ENCODE assay signal across 21 cellular contexts in genomic region chr7:69622014-69622818, GRCh38. TPM values are rescaled to one million over a fixed set of nuclear protein-coding genes. Genes with fewer than 3 reads are reported as not detected.
DNase-seq lines count a peak whose midpoint lies in the region; ATAC-seq, FAIRE-seq and TF ChIP-seq lines count a peak whose summit lies in the region.
"Had no signal": no experiment of that assay in that cellular context is flagged by ENCODE, and none has a peak within 500 bp of the region (broad histone marks: within the 10 kb centered on the region; RNA-seq: fewer than 3 reads in every experiment).

No MANE protein-coding gene starts in this region.

- peaks cover 5% of the 10 kb centered on the region for H3K27me3 Mint-ChIP-seq in nephron progenitor cell (ENCODE audit: low read depth, poor library complexity)

- peaks cover 100% of the 10 kb centered on the region for H3K79me2 ChIP-seq in DOHH2 (ENCODE audit: control insufficient read depth, low read length)
- peaks cover 4% of the 10 kb centered on the region for H3K79me2 ChIP-seq in GM12878 (ENCODE audit: control insufficient read depth, insufficient read depth, low read length)

- no peaks in the 10 kb centered on the region for H3K9me2 ChIP-seq in DOHH2 (replicated peaks; ENCODE audit: control insufficient read depth, low read length)

- TF ChIP-seq POLR2A in GM12878 (IDR thresholded peaks at IDR 0.05; ENCODE audit: low read depth, low read length): no peak

- H3K27ac ChIP-seq in DOHH2 (ENCODE audit: low read depth, low read length) (no peak overlapping the region), GM12878 (ENCODE audit: control insufficient read depth, insufficient read depth) (no peak overlapping the region)
- H3K27ac ChIP-seq: A549, PC-9, SJSA1 had no signal

- peak overlapping the region; percentile 47 for H3K4me3 Mint-ChIP-seq in nephron progenitor cell
- H3K4me3 Mint-ChIP-seq: CD4-positive, alpha-beta memory T cell had no signal

- TF ChIP-seq RAD21 in GM12878 (IDR thresholded peaks at IDR 0.05; ENCODE audit: insufficient read depth, low read depth, low read length): no peak

- 33% methylated on average over 2 of the region's 2 CpGs for WGBS in GM12878 (ENCODE audit: insufficient coverage, insufficient replicate concordance, low lambda C conversion rate, missing lambda C conversion rate)

- H3K9me3 ChIP-seq in DOHH2 (ENCODE audit: control insufficient read depth, insufficient read depth, low read length): no peaks in the 10 kb centered on the region
- no peaks in the 10 kb centered on the region for H3K9me3 ChIP-seq in GM12878 (replicated peaks; ENCODE audit: control insufficient read depth, insufficient read depth, low read length)
- H3K9me3 ChIP-seq: A549, SJSA1 had no signal

- TF ChIP-seq CTCF in DOHH2 (IDR thresholded peaks at IDR 0.05; ENCODE audit: low read depth, low read length, poor library complexity, severe bottlenecking) (no peak), GM12878 (IDR thresholded peaks at IDR 0.05 in 2 of 3, conservative IDR thresholded peaks at IDR 0.05 in 1 of 3; ENCODE audit: control insufficient read depth in 2 of 3, extremely low read depth in 1 of 3, insufficient read depth in 1 of 3, low read depth in 3 of 3, low read length in 3 of 3) (no peak), nephron progenitor cell (IDR thresholded peaks at IDR 0.05) (no peak)

- no peaks in the 10 kb centered on the region for H3K9me3 Mint-ChIP-seq in nephron progenitor cell

- no peak overlapping the region for H3K27ac Mint-ChIP-seq in nephron progenitor cell
- H3K27ac Mint-ChIP-seq: CD4-positive, alpha-beta memory T cell had no signal

- no peaks in the 10 kb centered on the region for H3K36me3 Mint-ChIP-seq in nephron progenitor cell (ENCODE audit: low read depth)
- H3K36me3 Mint-ChIP-seq: CD4-positive, alpha-beta memory T cell had no signal

- H3K27me3 ChIP-seq in DOHH2 (ENCODE audit: control insufficient read depth, low read length): no peaks in the 10 kb centered on the region
- no peaks in the 10 kb centered on the region for H3K27me3 ChIP-seq in GM12878 (replicated peaks in 1 of 2; ENCODE audit: control insufficient read depth in 2 of 2, insufficient read depth in 2 of 2, low read length in 1 of 2)
- H3K27me3 ChIP-seq: SJSA1 had no signal

- FAIRE-seq in GM12878 (lab: Jason Lieb, UNC): no peak
- FAIRE-seq: A549, H54 had no signal

- in situ Hi-C loops in GM12878 (cut with MboI): no loop called here

- H3K4me3 ChIP-seq in DOHH2 (ENCODE audit: low read length) (no peak overlapping the region), GM12878 (no peak overlapping the region)
- H3K4me3 ChIP-seq: A549, PC-9, SJSA1 had no signal

- ATAC-seq in GM12878: peak; percentile 11; the same call in 1 of the 3 replicates
- ATAC-seq in GM21786 (IDR thresholded peaks at IDR 0.05; ENCODE audit: unreplicated experiment): no peak
- ATAC-seq in HG03460 (IDR thresholded peaks at IDR 0.05; ENCODE audit: unreplicated experiment): no peak
- ATAC-seq: A549 had no signal

- H3K4me2 ChIP-seq in DOHH2 (ENCODE audit: low read length): peak overlapping the region; percentile 2; the same call in 1 of the 2 replicates
- no peak overlapping the region for H3K4me2 ChIP-seq in GM12878 (ENCODE audit: control insufficient read depth, insufficient read depth)
- H3K4me2 ChIP-seq: A549, PC-9 had no signal

- H3K4me1 ChIP-seq in DOHH2 (ENCODE audit: control insufficient read depth, low read length) (peaks cover 57% of the 10 kb centered on the region), GM12878 (ENCODE audit: control insufficient read depth, insufficient read depth, low read length) (peaks cover 7% of the 10 kb centered on the region; the same call in 1 of the 2 replicates)
- H3K4me1 ChIP-seq: SJSA1 had no signal

- RAD21 ChIA-PET in GM12878 (lab: Charles Lee; ENCODE audit: unreplicated experiment): interaction anchor here (2.5 kb wide), 1 partner anchor 55 kb away, joined by 8 read pairs; no protein-coding TSS in a partner anchor

- H4K20me1 ChIP-seq in DOHH2 (ENCODE audit: control insufficient read depth, insufficient read depth, low read depth, low read length) (peaks cover 22% of the 10 kb centered on the region; the same call in 1 of the 2 replicates), GM12878 (ENCODE audit: control insufficient read depth, insufficient read depth) (no peaks in the 10 kb centered on the region)

- CTCF ChIA-PET in GM12878 (lab: Yijun Ruan, JAX): interaction anchor here (1.0 to 1.4 kb wide), 2 partner anchors 19 to 52 kb away, joined by 3 to 4 read pairs; no protein-coding TSS in a partner anchor

- no peaks in the 10 kb centered on the region for H3K36me3 ChIP-seq in DOHH2 (ENCODE audit: control insufficient read depth, low read length)
- H3K36me3 ChIP-seq in GM12878 (ENCODE audit: control insufficient read depth in 2 of 2, insufficient read depth in 2 of 2, low read length in 1 of 2): no peaks in the 10 kb centered on the region
- H3K36me3 ChIP-seq: SJSA1 had no signal

- intact Hi-C loops in GM12878 (cut with micrococcal nuclease; ENCODE audit: unreplicated experiment): no loop called here

- SMC1A ChIA-PET in GM12878 (lab: Charles Lee; ENCODE audit: uncharacterized antibody, unreplicated experiment): interaction anchor here (1.2 to 2.2 kb wide), 4 partner anchors 15 to 202 kb away, joined by 3 to 10 read pairs (median 4); no protein-coding TSS in a partner anchor

- TF ChIP-seq EP300 in GM12878 (IDR thresholded peaks at IDR 0.05; ENCODE audit: borderline replicate concordance in 1 of 2, control insufficient read depth in 1 of 2, low read depth in 2 of 2, low read length in 2 of 2): no peak

- POLR2A ChIA-PET in GM12878 (lab: Charles Lee): interaction anchor here (0.6 kb wide), 1 partner anchor 37 kb away, joined by 5 read pairs; no protein-coding TSS in a partner anchor

- H3K4me1 Mint-ChIP-seq in nephron progenitor cell: peaks cover 94% of the 10 kb centered on the region
- H3K4me1 Mint-ChIP-seq: CD4-positive, alpha-beta memory T cell had no signal

- no peak overlapping the region for H3K9ac ChIP-seq in GM12878 (ENCODE audit: control insufficient read depth, insufficient read depth, low read length)

- BruUV-seq in GM12878 (replicated peaks; lab: Mats Ljungman, UMichigan): TSS peak; percentile 34

- DNase-seq in OCI-M1 (lab: John Stamatoyannopoulos, UW): peak; percentile 7
- no peak for DNase-seq in GM12878 (ENCODE audit: low read depth, low spot score)
- DNase-seq in nephron progenitor cell: no peak
- DNase-seq in NCI-H146 (lab: John Stamatoyannopoulos, UW): no peak
- DNase-seq: Calu3; CD4-positive, alpha-beta memory T cell; DMS53; IMR-90; Kasumi-1; NCI-H1105 treated with DMSO at 0.1 percent for 48 hours; NCI-H187 treated with DMSO at 0.1 percent for 48 hours; NCI-H345; NCI-H526 treated with DMSO at 0.1 percent for 48 hours; NK-92 treated with Interleukin-12 subunit alpha and Interleukin-12 subunit beta, amount 100 ng/mL, for 24 hours; PC-9 had no signal

- no peak overlapping the region for H2AFZ ChIP-seq in GM12878 (ENCODE audit: control insufficient read depth, low read depth, low read length)
- H2AFZ ChIP-seq: PC-9 had no signal

- no peaks in the 10 kb centered on the region for H3F3A ChIP-seq in DOHH2 (ENCODE audit: control insufficient read depth, insufficient read depth)

TF ChIP-seq in GM12878, 131 proteins besides CTCF, POLR2A, EP300 and RAD21 (continues in another document):
- TF ChIP-seq YY1 (IDR thresholded peaks at IDR 0.05; ENCODE audit: low read depth, low read length) (no peak), SMAD1 (IDR thresholded peaks at IDR 0.05; ENCODE audit: low read depth, partially characterized antibody) (no peak), HDGF (IDR thresholded peaks at IDR 0.05) (no peak), DPF2 (IDR thresholded peaks at IDR 0.05) (no peak)

RNA-seq across cellular contexts. Expression of gene AUTS2, which starts 23.9 kb away (rescaled TPM):
- total RNA-seq in GM12878 (2013; cell fraction: nucleolus; rRNA removed): 1,234 and 1,253 TPM in 2 replicates
- total RNA-seq in GM12878 (2014; rRNA removed): 23.8 and 26.8 TPM in 2 replicates
- 25.6 and 29.7 TPM in 2 replicates for total RNA-seq in GM12878 (2014; rRNA removed; fragmentation: Illumina TruSeq; extraction: Trizol)
- 51.6 and 55.6 TPM in 2 replicates for total RNA-seq in GM12878 (2021)
- 13.7 TPM for polyA plus RNA-seq in GM12878 (2011; ENCODE audit: low read depth)
- 32.5 and 37.5 TPM in 2 replicates for polyA plus RNA-seq in GM12878 (2011; rRNA removed)
- polyA plus RNA-seq in GM12878 (2011; cell fraction: cytosol; rRNA removed): 19.9 and 27.3 TPM in 2 replicates
- 211 and 223 TPM in 2 replicates for polyA plus RNA-seq in GM12878 (2011; cell fraction: nucleus; rRNA removed)
- polyA plus RNA-seq in GM12878 (2012): 22.5 and 23.0 TPM in 2 replicates
- polyA plus RNA-seq in GM12878 (2014; fragmentation: Illumina TruSeq; extraction: Trizol): 23.4 and 28.1 TPM in 2 replicates
- polyA plus RNA-seq in GM12878 (2014; fragmentation: Nextera tagmentation; extraction: Ambion mirVana): 1 to 10 TPM; 6.4 to 6.8 TPM
- 19.4 and 30.3 TPM in 2 replicates for polyA plus RNA-seq in GM12878 (2014; rRNA removed)
- 10 to 100 TPM; 15.0 to 16.2 TPM for polyA plus RNA-seq in GM12878 (2016; fragmentation: Nextera tagmentation; extraction: Ambion mirVana)
- 203 and 249 TPM in 2 replicates for polyA minus RNA-seq in GM12878 (2011; rRNA and poly(A)+ RNA removed)
- 41.4 and 49.9 TPM in 2 replicates for polyA minus RNA-seq in GM12878 (2011; cell fraction: cytosol; rRNA and poly(A)+ RNA removed)
- 479 and 749 TPM in 2 replicates for polyA minus RNA-seq in GM12878 (2011; cell fraction: nucleus; rRNA and poly(A)+ RNA removed)
- total RNA-seq: Calu3, PC-9, SJSA1 had no signal
